Comparison of ENCODE assay signal across 1 cellular context in the genomic region with DNA sequence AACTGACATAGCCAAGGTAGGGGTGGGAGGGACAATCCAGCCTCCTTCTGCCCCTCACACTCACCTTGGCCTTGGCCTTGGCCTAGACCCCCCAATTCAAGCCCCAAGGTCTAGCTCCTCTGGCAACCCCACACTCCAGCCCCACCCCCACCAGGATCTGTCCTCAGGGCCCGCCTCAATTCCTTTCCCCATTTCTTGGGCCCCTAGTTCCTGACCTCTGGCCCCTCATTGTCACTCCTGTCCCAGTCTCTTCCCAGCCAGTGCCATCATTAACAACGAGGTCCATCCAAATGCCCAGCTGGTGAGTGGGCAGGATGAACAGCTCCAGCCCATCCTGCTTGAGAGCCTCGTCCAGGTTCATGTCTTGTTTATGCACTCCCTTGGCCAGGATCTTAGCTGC.
TF ChIP-seq lines count a peak whose summit lies in the region.

No MANE protein-coding gene starts in this region.

TF ChIP-seq in H1, 55 proteins besides CTCF, POLR2A, EP300 and RAD21:
- TF ChIP-seq CHD7 (IDR thresholded peaks at IDR 0.05; ENCODE audit: insufficient replicate concordance, low read length), result no peak
- no peak for TF ChIP-seq CHD1 (IDR thresholded peaks at IDR 0.05; ENCODE audit: low read depth, low read length)
- TF ChIP-seq JUN (IDR thresholded peaks at IDR 0.05; ENCODE audit: low read depth, low read length), result no peak
- TF ChIP-seq SRF (IDR thresholded peaks at IDR 0.05; ENCODE audit: low read depth, low read length), result no peak
- TF ChIP-seq HDAC2 (IDR thresholded peaks at IDR 0.05; ENCODE audit: borderline replicate concordance in 1 of 2, low read depth in 2 of 2, low read length in 2 of 2), result no peak
- TF ChIP-seq RBBP5 (IDR thresholded peaks at IDR 0.05; ENCODE audit: borderline replicate concordance, low read depth, low read length), result no peak
- no peak for TF ChIP-seq PHF8 (conservative IDR thresholded peaks at IDR 0.05; ENCODE audit: low read depth, low read length)
- no peak for TF ChIP-seq CTBP2 (IDR thresholded peaks at IDR 0.05; ENCODE audit: borderline replicate concordance, insufficient read depth, insufficient read length, low read length)
- no peak for TF ChIP-seq TEAD4 (IDR thresholded peaks at IDR 0.05; ENCODE audit: low read depth, low read length)
- no peak for TF ChIP-seq NANOG (IDR thresholded peaks at IDR 0.05; ENCODE audit: insufficient read depth, low read depth, low read length, poor library complexity, severe bottlenecking)
- TF ChIP-seq TAF1 (IDR thresholded peaks at IDR 0.05; ENCODE audit: low read depth, low read length), result no peak
